10 cellular contexts compared by ENCODE assay signal in genomic region chr9:88532320-88532719, GRCh38. TPM values are rescaled to one million over a fixed set of nuclear protein-coding genes. Genes with fewer than 3 reads are reported as not detected.
DNase-seq lines count a peak whose midpoint lies in the region; ATAC-seq and TF ChIP-seq lines count a peak whose summit lies in the region.
"Had no signal": no experiment of that assay in that cellular context is flagged by ENCODE, and none has a peak within 500 bp of the region (broad histone marks: within the 10 kb centered on the region; RNA-seq: fewer than 3 reads in every experiment).

No MANE protein-coding gene starts in this region.

- peak overlapping the region; percentile 84 for H3K27ac ChIP-seq in GM23338 (ENCODE audit: low read depth)
- peak overlapping the region; percentile 55 for H3K27ac ChIP-seq in trophoblast cell (ENCODE audit: low read depth, low read length)

- H4K91ac ChIP-seq in trophoblast cell (ENCODE audit: low read depth, low read length) = no peak overlapping the region

- H2AFZ ChIP-seq in GM23338 = peak overlapping the region; percentile 47; the same call in 1 of the 2 replicates
- no peak overlapping the region for H2AFZ ChIP-seq in trophoblast cell (ENCODE audit: insufficient read depth, low read length, poor library complexity)

- H3F3A ChIP-seq in GM23338 (replicated peaks; ENCODE audit: low read depth) = peaks cover 14% of the 10 kb centered on the region

- H2AK5ac ChIP-seq in trophoblast cell (ENCODE audit: low read length) = no peak overlapping the region

- H4K12ac ChIP-seq in trophoblast cell (ENCODE audit: low read depth, low read length) = no peak overlapping the region

- H3K4ac ChIP-seq in trophoblast cell (ENCODE audit: low read depth, low read length) = no peak overlapping the region

- H3K79me1 ChIP-seq in trophoblast cell (ENCODE audit: low read length) = peaks cover 26% of the 10 kb centered on the region

- H3K18ac ChIP-seq in trophoblast cell (ENCODE audit: low read length) = no peak overlapping the region

- no peaks in the 10 kb centered on the region for H3K9me2 ChIP-seq in GM23338 (ENCODE audit: insufficient read depth)

- H2BK120ac ChIP-seq in trophoblast cell (ENCODE audit: insufficient read depth, low read length, poor library complexity) = no peak overlapping the region

- H3K4me1 Mint-ChIP-seq in GM23338 = peaks cover 44% of the 10 kb centered on the region
- peaks cover 13% of the 10 kb centered on the region for H3K4me1 Mint-ChIP-seq in activated T-helper 1 cell treated with anti-CD3 and anti-CD28 coated beads, Interleukin-12 subunit alpha, Interleukin-12 subunit beta, Interleukin-2, Interleukin-4 antibody, amounts not matched to agents 30 ng/mL and 10 ng/mL and 1 ng/mL, durations not matched to agents 14 hours and 24 hours and 36 hours (ENCODE audit: low read depth)

- peak overlapping the region; percentile 81 for H3K4me3 Mint-ChIP-seq in GM23338
- no peak overlapping the region for H3K4me3 Mint-ChIP-seq in activated T-helper 1 cell treated with anti-CD3 and anti-CD28 coated beads, Interleukin-12 subunit alpha, Interleukin-12 subunit beta, Interleukin-2, Interleukin-4 antibody, amounts not matched to agents 30 ng/mL and 10 ng/mL and 1 ng/mL, durations not matched to agents 14 hours and 24 hours and 36 hours

- peak overlapping the region; percentile 66 for H3K27ac Mint-ChIP-seq in GM23338
- no peak overlapping the region for H3K27ac Mint-ChIP-seq in activated T-helper 1 cell treated with anti-CD3 and anti-CD28 coated beads, Interleukin-12 subunit alpha, Interleukin-12 subunit beta, Interleukin-2, Interleukin-4 antibody, amounts not matched to agents 30 ng/mL and 10 ng/mL and 1 ng/mL, durations not matched to agents 14 hours and 24 hours and 36 hours

- H3K4me3 ChIP-seq in GM23338 = peak overlapping the region; percentile 52
- no peak overlapping the region for H3K4me3 ChIP-seq in fibroblast of the aortic adventitia (ENCODE audit: low read depth, low read length)
- H3K4me3 ChIP-seq in trophoblast cell (ENCODE audit: low read depth, low read length) = no peak overlapping the region

- no CpG with 5 or more reads among the region's 21 CpGs for WGBS in trophoblast cell (ENCODE audit: extremely low coverage, insufficient coverage, insufficient read length)

- DNase-seq in GM23338 (ENCODE audit: low spot score) (peak; percentile 94), NCI-H226 (peak; percentile 50), fibroblast of the aortic adventitia (ENCODE audit: low read depth) (peak; percentile 59), trophoblast cell (peak; percentile 64 to 78), NCI-H1694 (lab: John Stamatoyannopoulos, UW) (no peak)
- no peak for DNase-seq in activated T-helper 1 cell treated with anti-CD3 and anti-CD28 coated beads, Interleukin-12 subunit alpha, Interleukin-12 subunit beta, Interleukin-2, Interleukin-4 antibody, amounts not matched to agents 30 ng/mL and 10 ng/mL and 1 ng/mL, durations not matched to agents 14 hours and 24 hours and 36 hours (ENCODE audit: low spot score)
- DNase-seq: effector memory CD4-positive, alpha-beta T cell had no signal

- H3K4me2 ChIP-seq in GM23338 (peak overlapping the region; percentile 76), trophoblast cell (ENCODE audit: low read length) (peak overlapping the region; percentile 56)

- H3K9me3 Mint-ChIP-seq in GM23338 = peaks cover 6% of the 10 kb centered on the region
- H3K9me3 Mint-ChIP-seq in activated T-helper 1 cell treated with anti-CD3 and anti-CD28 coated beads, Interleukin-12 subunit alpha, Interleukin-12 subunit beta, Interleukin-2, Interleukin-4 antibody, amounts not matched to agents 30 ng/mL and 10 ng/mL and 1 ng/mL, durations not matched to agents 14 hours and 24 hours and 36 hours = peaks cover 4% of the 10 kb centered on the region

- H3K23ac ChIP-seq in trophoblast cell (ENCODE audit: low read length) = no peak overlapping the region

- no peak overlapping the region for H2BK5ac ChIP-seq in trophoblast cell (ENCODE audit: low read depth, low read length, poor library complexity)

- TF ChIP-seq CTCF in GM23338 (conservative IDR thresholded peaks at IDR 0.05; ENCODE audit: low read depth in 2 of 2) = peak; percentile 73 to 74
- no peak for TF ChIP-seq CTCF in fibroblast of the aortic adventitia (IDR thresholded peaks at IDR 0.05; ENCODE audit: insufficient read depth, low read length)

- no peak overlapping the region for H3K9ac ChIP-seq in trophoblast cell (ENCODE audit: low read length)

- H3K4me1 ChIP-seq in GM23338 (ENCODE audit: insufficient read depth) (peaks cover 32% of the 10 kb centered on the region), trophoblast cell (ENCODE audit: control insufficient read depth in 1 of 2, insufficient read depth in 2 of 2, low read length in 2 of 2) (peaks cover 21 to 36% of the 10 kb centered on the region in 2 experiments)

- no peak overlapping the region for H3K14ac ChIP-seq in trophoblast cell (ENCODE audit: low read length)

- peaks cover 36% of the 10 kb centered on the region for H3K27me3 Mint-ChIP-seq in GM23338 (ENCODE audit: insufficient read depth, low read depth, poor library complexity)
- H3K27me3 Mint-ChIP-seq in activated T-helper 1 cell treated with anti-CD3 and anti-CD28 coated beads, Interleukin-12 subunit alpha, Interleukin-12 subunit beta, Interleukin-2, Interleukin-4 antibody, amounts not matched to agents 30 ng/mL and 10 ng/mL and 1 ng/mL, durations not matched to agents 14 hours and 24 hours and 36 hours (ENCODE audit: insufficient read depth) = peaks cover 47% of the 10 kb centered on the region

- intact Hi-C loops in activated T-helper 1 cell treated with anti-CD3 and anti-CD28 coated beads, Interleukin-12 subunit alpha, Interleukin-12 subunit beta, Interleukin-2, Interleukin-4 antibody, amounts not matched to agents 30 ng/mL and 10 ng/mL and 1 ng/mL, durations not matched to agents 14 hours and 24 hours and 36 hours (cut with micrococcal nuclease) = no loop called here

- H3K27me3 ChIP-seq in GM23338 (ENCODE audit: insufficient read depth) (peaks cover 20% of the 10 kb centered on the region), trophoblast cell (ENCODE audit: insufficient read depth, low read length) (peaks cover 5% of the 10 kb centered on the region)

- no peak overlapping the region for H2BK12ac ChIP-seq in trophoblast cell (ENCODE audit: low read length)

- H3K36me3 ChIP-seq in GM23338 (ENCODE audit: insufficient read depth) (no peaks in the 10 kb centered on the region), trophoblast cell (ENCODE audit: control insufficient read depth in 1 of 2, insufficient read depth in 2 of 2, low read length in 2 of 2) (no peaks in the 10 kb centered on the region)

- H3K79me2 ChIP-seq in GM23338 (replicated peaks; ENCODE audit: insufficient read depth) (no peaks in the 10 kb centered on the region), trophoblast cell (ENCODE audit: control insufficient read depth, insufficient read depth, low read length, poor library complexity) (peaks cover 3% of the 10 kb centered on the region)

- H3K9me3 ChIP-seq in trophoblast cell (ENCODE audit: insufficient read depth, low read depth, low read length) = peaks cover 2% of the 10 kb centered on the region

- H3K36me3 Mint-ChIP-seq in GM23338 (ENCODE audit: low read depth) = no peaks in the 10 kb centered on the region
- H3K36me3 Mint-ChIP-seq in activated T-helper 1 cell treated with anti-CD3 and anti-CD28 coated beads, Interleukin-12 subunit alpha, Interleukin-12 subunit beta, Interleukin-2, Interleukin-4 antibody, amounts not matched to agents 30 ng/mL and 10 ng/mL and 1 ng/mL, durations not matched to agents 14 hours and 24 hours and 36 hours (ENCODE audit: low read depth) = no peaks in the 10 kb centered on the region

- H4K8ac ChIP-seq in trophoblast cell (ENCODE audit: low read depth, low read length) = no peak overlapping the region

- H4K20me1 ChIP-seq in GM23338 (replicated peaks; ENCODE audit: insufficient read depth) = no peaks in the 10 kb centered on the region; the same call in 1 of the 2 replicates

- peak; percentile 21 for ATAC-seq in GM23338
- no peak for ATAC-seq in HG02885 (IDR thresholded peaks at IDR 0.05; ENCODE audit: poor library complexity, unreplicated experiment)
- ATAC-seq in HG03175 (IDR thresholded peaks at IDR 0.05; ENCODE audit: unreplicated experiment) = no peak

TF ChIP-seq in GM23338, 12 proteins besides CTCF, POLR2A, EP300 and RAD21 (continues in another document):
- TF ChIP-seq JUNB (IDR thresholded peaks at IDR 0.05; ENCODE audit: unreplicated experiment) = no peak
- TF ChIP-seq ZNF331 (CRISPR knock-in tag; IDR thresholded peaks at IDR 0.05; ENCODE audit: low read depth) = no peak
- no peak for TF ChIP-seq POLR2AphosphoS5 (IDR thresholded peaks at IDR 0.05; ENCODE audit: low read depth)

RNA-seq across cellular contexts. Expression of gene NXNL2, which starts 2.7 kb away (rescaled TPM):
- 4.3 and 5.1 TPM in 2 replicates for total RNA-seq in GM23338 (2014; rRNA removed; shearing (Covaris generic))
- polyA plus RNA-seq in GM23338 (2016; fragmentation: Nextera tagmentation; extraction: Ambion mirVana) = 3.2 and 3.4 TPM in 2 replicates
- total RNA-seq in fibroblast of the aortic adventitia (ENCODE audit: low replicate concordance) = 0.74 and 1.1 TPM in 2 replicates
- 1.5 and 1.6 TPM in 2 replicates for polyA plus RNA-seq in trophoblast cell (2013)
- total RNA-seq in activated T-helper 1 cell treated with anti-CD3 and anti-CD28 coated beads, Interleukin-12 subunit alpha, Interleukin-12 subunit beta, Interleukin-2, Interleukin-4 antibody, amounts not matched to agents 30 ng/mL and 10 ng/mL and 1 ng/mL, durations not matched to agents 14 hours and 24 hours and 36 hours = not detected in 2 replicates
- total RNA-seq: T-helper 2 cell treated with Interferon-gamma antibody and Interleukin-4, amounts not matched to agents 100 ng/mL and 5 ng/mL, for 36 hours had no signal

Comparison
In these comparisons a context has a peak if more than half of its experiments do, and no peak if none do; other contexts are left out.
1. DNase-seq: peak in GM23338 (single experiment), NCI-H226 (single experiment), fibroblast of the aortic adventitia (single experiment) and trophoblast cell (2 of 2); none in activated T-helper 1 cell treated with anti-CD3 and anti-CD28 coated beads, Interleukin-12 subunit alpha, Interleukin-12 subunit beta, Interleukin-2, Interleukin-4 antibody, amounts not matched to agents 30 ng/mL and 10 ng/mL and 1 ng/mL, durations not matched to agents 14 hours and 24 hours and 36 hours (single experiment) and NCI-H1694 (single experiment).